ENCODE assay signal across 19 cellular contexts in the genomic region with DNA sequence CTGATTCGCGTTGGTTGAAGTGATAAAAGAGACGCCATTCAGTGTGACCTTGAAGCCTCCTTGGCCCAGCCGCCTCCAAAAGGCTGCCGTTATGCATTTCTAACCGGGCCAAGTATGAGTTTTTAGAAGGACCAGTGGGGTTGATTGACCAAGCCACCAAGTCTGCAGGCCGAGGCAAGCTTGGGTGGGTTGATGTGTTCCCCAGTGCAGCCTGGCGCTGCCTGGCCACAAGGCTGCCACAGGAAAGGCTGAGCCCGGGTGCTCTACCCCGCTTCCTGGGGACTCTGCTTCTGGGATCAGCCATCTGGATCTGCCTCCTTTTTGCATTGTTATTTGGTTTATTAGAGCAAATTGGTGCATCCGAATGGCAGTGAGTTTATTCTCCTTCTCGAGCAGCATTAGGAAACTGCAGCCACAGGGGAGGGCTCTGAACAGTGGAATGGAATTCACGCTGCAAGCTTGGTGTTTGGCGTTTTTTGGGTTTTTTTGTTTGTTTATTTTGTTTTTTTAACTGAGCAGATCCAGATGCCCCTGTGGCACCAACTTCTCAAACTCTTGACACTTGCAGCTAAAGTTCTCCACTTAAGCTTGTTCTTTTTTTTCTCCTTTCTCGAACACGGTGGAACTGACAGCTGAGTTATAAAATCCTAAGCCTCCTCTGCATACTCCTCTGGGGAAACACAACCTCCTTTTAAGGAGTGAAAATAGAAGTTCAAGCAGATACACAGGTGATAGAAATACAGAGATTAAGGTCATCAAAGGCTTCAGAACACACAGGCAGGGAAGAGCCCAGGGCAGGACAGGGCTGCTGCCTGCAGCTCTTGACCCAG.
A peak's percentile ranks its signal among the peaks of the same experiment; 100 is the strongest.
DNase-seq lines count a peak whose midpoint lies in the region; TF ChIP-seq lines count a peak whose summit lies in the region.
"Had no signal": no experiment of that assay in that cellular context is flagged by ENCODE, and none has a peak within 500 bp of the region (broad histone marks: within the 10 kb centered on the region; RNA-seq: fewer than 3 reads in every experiment).

No MANE protein-coding gene starts in this region.

- H3K4me1 ChIP-seq in BLaER1 (peaks cover 42% of the 10 kb centered on the region), adipocyte (ENCODE audit: control insufficient read depth, insufficient read depth, low read length) (no peaks in the 10 kb centered on the region), sigmoid colon (peaks cover 0 to 27% (median 21%) of the 10 kb centered on the region in 4 donors)

- H3K4me1 Mint-ChIP-seq in HFFc6 (ENCODE audit: low read depth) = no peaks in the 10 kb centered on the region

- no peak overlapping the region for H3K27ac ChIP-seq in BLaER1
- peak overlapping the region in 3 of 4 donors; percentile 46 to 57 (median 49) for H3K27ac ChIP-seq in sigmoid colon
- H3K27ac ChIP-seq: C4-2B had no signal

- H3K36me3 Mint-ChIP-seq in HFFc6 (ENCODE audit: low read depth) = 0 out of 2 replicates have a peak, but pooled peaks cover 5% of the 10 kb centered on the region

- no peaks in the 10 kb centered on the region for H3K27me3 ChIP-seq in BLaER1
- no peaks in the 10 kb centered on the region for H3K27me3 ChIP-seq in adipocyte (replicated peaks; ENCODE audit: control insufficient read depth, insufficient read depth, low read length)
- H3K27me3 ChIP-seq in sigmoid colon = no peaks in the 10 kb centered on the region

- H3K4me3 ChIP-seq in BLaER1 = no peak overlapping the region
- no peak overlapping the region for H3K4me3 ChIP-seq in adipocyte (ENCODE audit: low read length)
- H3K4me3 ChIP-seq in sigmoid colon = no peak overlapping the region

- intact Hi-C loops in sigmoid colon (cut with DNase I) = no loop called here

- no peak for TF ChIP-seq POLR2A in sigmoid colon (IDR thresholded peaks at IDR 0.05)

- H3K4me3 Mint-ChIP-seq in HFFc6 = no peak overlapping the region
- H3K4me3 Mint-ChIP-seq: H9 had no signal

- H3K9ac ChIP-seq in BLaER1 (no peak overlapping the region), adipocyte (ENCODE audit: low read length) (no peak overlapping the region)

- DNase-seq in adipocyte (ENCODE audit: low read depth) (peak; percentile 62), islet precursor cell (peak; percentile 29), sigmoid colon (peak; percentile 17), DMS153 treated with DMSO at 0.1 percent for 48 hours (lab: John Stamatoyannopoulos, UW; ENCODE audit: unreplicated experiment) (no peak), HFFc6 (no peak), NK-92 (lab: John Stamatoyannopoulos, UW; ENCODE audit: unreplicated experiment) (no peak)
- DNase-seq in stimulated activated CD4-positive, alpha-beta T cell treated with anti-CD3 and anti-CD28 coated beads, Interleukin-4, amount 100 ng/mL, for 1 hour = no peak
- DNase-seq: ACHN; COR-L47; DMS153; IMR-90; NCI-H345; NCI-H526 treated with DMSO at 0.1 percent for 48 hours; NK-92 treated with Interleukin-12 subunit alpha and Interleukin-12 subunit beta, amount 100 ng/mL, for 24 hours; OCI-M1; RPMI8226 had no signal

- no peaks in the 10 kb centered on the region for H3K9me3 Mint-ChIP-seq in HFFc6
- H3K9me3 Mint-ChIP-seq: H9 had no signal

- TF ChIP-seq CTCF in sigmoid colon (IDR thresholded peaks at IDR 0.05) (no peak), HFFc6 (IDR thresholded peaks at IDR 0.05) (no peak)

- peak overlapping the region; percentile 66 for H3K4me2 ChIP-seq in BLaER1

- H3K27ac Mint-ChIP-seq in HFFc6 = no peak overlapping the region
- H3K27ac Mint-ChIP-seq: H9 had no signal

- peaks cover 4% of the 10 kb centered on the region for H3K27me3 Mint-ChIP-seq in HFFc6 (ENCODE audit: insufficient read depth)

- H4K20me1 ChIP-seq in BLaER1 = no peaks in the 10 kb centered on the region

- H3K36me3 ChIP-seq in BLaER1 = no peaks in the 10 kb centered on the region
- peaks cover 4% of the 10 kb centered on the region for H3K36me3 ChIP-seq in adipocyte (ENCODE audit: control insufficient read depth, insufficient read depth, low read length, severe bottlenecking)
- H3K36me3 ChIP-seq in sigmoid colon = peaks cover 0 to 34% (median 20%) of the 10 kb centered on the region in 4 donors

- H3K9me3 ChIP-seq in BLaER1 = no peaks in the 10 kb centered on the region
- H3K9me3 ChIP-seq in adipocyte (ENCODE audit: control insufficient read depth, low read length) = no peaks in the 10 kb centered on the region
- no peaks in the 10 kb centered on the region for H3K9me3 ChIP-seq in sigmoid colon

- WGBS in sigmoid colon, 2 donors = 73 to 87% methylated on average over 16 of the region's 16 CpGs

- TF ChIP-seq EP300 in sigmoid colon (IDR thresholded peaks at IDR 0.05) = no peak

Comparison
In these comparisons a context has a peak if more than half of its experiments do, and no peak if none do; other contexts are left out.
1. DNase-seq: peak in adipocyte (single experiment), islet precursor cell (single experiment) and sigmoid colon (single experiment); none in stimulated activated CD4-positive, alpha-beta T cell treated with anti-CD3 and anti-CD28 coated beads, Interleukin-4, amount 100 ng/mL, for 1 hour (single experiment), DMS153 treated with DMSO at 0.1 percent for 48 hours (single experiment), HFFc6 (single experiment) and NK-92 (single experiment).